Comparison of ENCODE assay signal across 8 cellular contexts in the genomic region with DNA sequence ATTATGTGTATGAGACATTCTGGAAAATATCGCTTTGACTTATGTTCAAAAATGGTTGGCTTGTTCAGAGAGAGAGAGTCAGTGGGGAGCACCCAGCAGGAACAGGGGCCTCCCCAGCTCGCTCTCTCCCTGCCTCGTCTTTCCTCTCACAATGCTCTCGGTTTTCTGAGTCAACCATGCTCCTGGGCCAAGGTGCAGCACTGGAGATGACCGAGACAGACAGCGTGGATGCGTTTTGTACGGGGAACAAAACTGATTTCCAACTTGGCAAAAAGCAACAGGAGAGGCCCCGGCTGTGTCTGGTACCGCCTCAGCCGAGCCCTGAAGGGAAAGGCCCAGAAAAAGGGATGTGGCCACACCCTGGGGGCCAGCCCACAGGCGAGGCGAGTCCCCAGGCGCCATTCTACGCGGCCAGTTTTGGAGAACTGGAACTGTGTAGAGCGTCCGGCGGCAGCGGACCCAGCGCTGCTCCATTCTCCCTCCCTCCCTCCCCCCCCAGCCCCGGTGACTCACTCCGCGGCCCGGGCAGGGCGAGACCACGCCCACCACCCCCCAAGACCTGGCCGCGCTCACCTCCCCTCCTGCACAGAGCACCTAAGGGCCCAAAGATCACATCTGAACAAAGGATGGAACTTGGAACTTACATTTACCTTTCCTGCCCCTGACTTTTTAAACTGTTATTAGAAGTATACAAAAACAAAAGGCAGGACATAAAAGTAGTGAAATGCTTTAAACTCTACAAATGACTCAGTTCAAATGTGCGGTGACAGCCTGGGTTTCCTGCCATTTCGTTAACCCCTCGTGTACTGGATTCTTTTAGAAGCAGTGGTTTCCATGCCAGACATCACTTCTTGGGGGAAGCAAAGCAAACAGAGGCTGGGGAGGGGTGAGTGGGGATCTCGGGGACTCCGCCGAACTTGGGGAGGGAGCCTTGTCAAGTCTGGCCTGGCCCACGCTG. TPM values are rescaled to one million over a fixed set of nuclear protein-coding genes. Genes with fewer than 3 reads are reported as not detected.
DNase-seq lines count a peak whose midpoint lies in the region; ATAC-seq, FAIRE-seq and TF ChIP-seq lines count a peak whose summit lies in the region.

No MANE protein-coding gene starts in this region.

- H3K9me1 ChIP-seq in K562 (ENCODE audit: control insufficient read depth, insufficient read depth, low read length): no peaks in the 10 kb centered on the region
- no peaks in the 10 kb centered on the region for H3K9me1 ChIP-seq in keratinocyte (ENCODE audit: control insufficient read depth, extremely low read depth, insufficient read depth, low read length)

- BruUV-seq in K562 (replicated peaks; lab: Mats Ljungman, UMichigan): no TSS peak

- H3K9me3 ChIP-seq in T-helper 17 cell (ENCODE audit: control insufficient read depth, low read length, poor library complexity, severe bottlenecking): no peaks in the 10 kb centered on the region
- H3K9me3 ChIP-seq in K562 (replicated peaks; ENCODE audit: control insufficient read depth, insufficient read depth, low read depth, low read length): no peaks in the 10 kb centered on the region
- H3K9me3 ChIP-seq in keratinocyte (ENCODE audit: control insufficient read depth, low read depth, low read length): no peaks in the 10 kb centered on the region

- peak; percentile 94 for ATAC-seq in GM18907 (IDR thresholded peaks at IDR 0.05; ENCODE audit: unreplicated experiment)
- peak; percentile 80 for ATAC-seq in HG03108 (IDR thresholded peaks at IDR 0.05; ENCODE audit: unreplicated experiment)
- peak; percentile 75 for ATAC-seq in T-helper 17 cell
- peak; percentile 94 for ATAC-seq in K562

- H3K4me3 Mint-ChIP-seq in T-helper 17 cell: peak overlapping the region; percentile 97

- H3K36me3 ChIP-seq in K562 (ENCODE audit: control insufficient read depth, insufficient read depth, low read length) (no peaks in the 10 kb centered on the region), keratinocyte (ENCODE audit: control insufficient read depth in 2 of 2, extremely low read depth in 1 of 2, insufficient read depth in 2 of 2, low read length in 2 of 2) (no peaks in the 10 kb centered on the region)

- TF ChIP-seq CTCF in K562 (IDR thresholded peaks at IDR 0.05 in 2 of 3, conservative IDR thresholded peaks at IDR 0.05 in 1 of 3; ENCODE audit: insufficient read depth in 2 of 3, low read depth in 1 of 3, low read length in 3 of 3) (no peak), keratinocyte (optimal IDR thresholded peaks at IDR 0.05 in 1 of 3, IDR thresholded peaks at IDR 0.05 in 1 of 3, conservative IDR thresholded peaks at IDR 0.05 in 1 of 3; ENCODE audit: extremely low read depth in 1 of 3, insufficient read depth in 2 of 3, low read length in 3 of 3) (no peak)

- H3K4me3 ChIP-seq in K562 (no peak overlapping the region), keratinocyte (ENCODE audit: control insufficient read depth in 2 of 3, extremely low read depth in 1 of 3, insufficient read depth in 2 of 3, low read depth in 1 of 3, low read length in 3 of 3) (no peak overlapping the region)

- H3K27me3 ChIP-seq in K562 (ENCODE audit: control insufficient read depth in 2 of 2, insufficient read depth in 2 of 2, low read length in 2 of 2) (peaks cover 0 to 10% of the 10 kb centered on the region in 2 experiments; a peak in 1 of 5 replicates), keratinocyte (ENCODE audit: control insufficient read depth, extremely low read depth, insufficient read depth, low read length) (no peaks in the 10 kb centered on the region)

- TF ChIP-seq EP300 in K562 (IDR thresholded peaks at IDR 0.05; ENCODE audit: low read length): no peak

- TF ChIP-seq POLR2A in K562 (conservative IDR thresholded peaks at IDR 0.05): no peak

- in situ Hi-C loops in K562 (cut with MboI): no loop called here

- H3K4me1 ChIP-seq in K562 (replicated peaks in 1 of 2; ENCODE audit: control insufficient read depth in 2 of 2, insufficient read depth in 2 of 2, low read length in 2 of 2) (peaks cover 4% of the 10 kb centered on the region in 2 experiments; a peak in 2 of 5 replicates), keratinocyte (ENCODE audit: control insufficient read depth, extremely low read depth, insufficient read depth, low read length) (no peaks in the 10 kb centered on the region)

- POLR2A ChIA-PET in K562 (lab: Yijun Ruan, JAX): no interaction called here

- peak overlapping the region; percentile 97 for H3K27ac Mint-ChIP-seq in T-helper 17 cell

- dilution Hi-C loops in keratinocyte (cut with MboI; ENCODE audit: extremely low pct_ligation_motif_present, low sequenced_read_pairs): no loop called here

- intact Hi-C loops in K562 (cut with micrococcal nuclease): no loop called here

- H3K4me1 Mint-ChIP-seq in T-helper 17 cell: peaks cover 66% of the 10 kb centered on the region

- H4K20me1 ChIP-seq in K562 (replicated peaks; ENCODE audit: control insufficient read depth, insufficient read depth, low read length) (no peaks in the 10 kb centered on the region), keratinocyte (ENCODE audit: control insufficient read depth, extremely low read depth, insufficient read depth, low read length) (no peaks in the 10 kb centered on the region)

- CTCF ChIA-PET in K562 (lab: Yijun Ruan, JAX; ENCODE audit: low intra/inter-chr PET ratio): no interaction called here

- H3K27ac ChIP-seq in K562 (ENCODE audit: extremely low read depth, low read depth, low read length) (no peak overlapping the region), keratinocyte (ENCODE audit: control insufficient read depth, insufficient read depth, low read length) (no peak overlapping the region)

- DNase-seq in T-helper 17 cell (peak; percentile 41 to 51 (median 50)), K562 (ENCODE audit: extremely low read depth in 1 of 4, low spot score in 3 of 4) (peak; percentile 56 to 76 (median 72)), keratinocyte (ENCODE audit: low read depth, low spot score) (no peak), NCI-H774 (lab: John Stamatoyannopoulos, UW) (no peak), NCI-H2107 treated with DMSO at 0.1 percent for 48 hours (lab: John Stamatoyannopoulos, UW; ENCODE audit: unreplicated experiment) (no peak)
- DNase-seq in stimulated activated CD4-positive, alpha-beta T cell treated with anti-CD3 and anti-CD28 coated beads, Interleukin-1b, Interleukin-23, amount 100 ng/mL, for 48 hours: peak; percentile 86

- TF ChIP-seq RAD21 in K562 (CRISPR knock-in tag; conservative IDR thresholded peaks at IDR 0.05 in 1 of 2, IDR thresholded peaks at IDR 0.05 in 1 of 2): no peak

- no peaks in the 10 kb centered on the region for H3K27me3 Mint-ChIP-seq in T-helper 17 cell

- H2AFZ ChIP-seq in K562 (ENCODE audit: low read depth, low read length): peak overlapping the region; percentile 73
- H2AFZ ChIP-seq in keratinocyte (ENCODE audit: control insufficient read depth, low read length): peak overlapping the region; percentile 22

- 7% methylated on average over 21 of the region's 36 CpGs for WGBS in K562 (ENCODE audit: insufficient coverage, low coverage, missing lambda C conversion rate)

- FAIRE-seq in K562 (lab: Jason Lieb, UNC): no peak
- FAIRE-seq in keratinocyte (lab: Jason Lieb, UNC): no peak

- H3K4me2 ChIP-seq in K562 (ENCODE audit: insufficient read depth, low read length) (peak overlapping the region; percentile 61), keratinocyte (ENCODE audit: control insufficient read depth, extremely low read depth, insufficient read depth, low read depth, low read length) (peak overlapping the region; percentile 54)

- H3K79me2 ChIP-seq in K562 (ENCODE audit: control insufficient read depth, insufficient read depth, low read length) (no peaks in the 10 kb centered on the region), keratinocyte (ENCODE audit: control insufficient read depth, insufficient read depth, low read length) (no peaks in the 10 kb centered on the region)

- peaks cover 3% of the 10 kb centered on the region for H3K36me3 Mint-ChIP-seq in T-helper 17 cell (ENCODE audit: low read depth)

- peak overlapping the region in 1 of 2 experiments; percentile 65; a peak in 1 of 4 replicates for H3K9ac ChIP-seq in K562 (ENCODE audit: insufficient read depth in 1 of 2, low read depth in 2 of 2, low read length in 2 of 2)
- H3K9ac ChIP-seq in keratinocyte (ENCODE audit: control insufficient read depth, extremely low read depth, insufficient read depth, low read length): no peak overlapping the region

TF ChIP-seq in K562, 482 proteins besides CTCF, POLR2A, EP300 and RAD21 (continues in another document):
- TF ChIP-seq TAF15 (IDR thresholded peaks at IDR 0.05; ENCODE audit: low read depth, low read length): no peak
- no peak for TF ChIP-seq RCOR1 (IDR thresholded peaks at IDR 0.05; ENCODE audit: borderline replicate concordance in 1 of 2, low read depth in 2 of 2, low read length in 2 of 2)

RNA-seq across cellular contexts. Expression of a gene that starts 12.7 kb away (rescaled TPM):
- total RNA-seq in T-helper 17 cell (10 to 100 TPM; 28.6 to 36.8 TPM), K562 (2014; rRNA removed) (not detected in 2 replicates), K562 (2014; rRNA removed; fragmentation: Illumina TruSeq; extraction: Trizol) (not detected in 2 replicates), K562 (2015; rRNA removed; fragmentation: Illumina TruSeq; extraction: Trizol) (not detected in 2 replicates), K562 (2021) (0.04 and 0.09 TPM in 2 replicates)
- not detected in 2 replicates for total RNA-seq in K562 (2011; cell fraction: chromatin; rRNA removed; ENCODE audit: low replicate concordance)
- not detected in 2 replicates for total RNA-seq in K562 (2011; cell fraction: nucleolus; rRNA removed)
- not detected in 2 replicates for total RNA-seq in K562 (2011; cell fraction: nucleoplasm; rRNA removed)
- polyA plus RNA-seq in K562 (2011; rRNA removed) (not detected in 2 replicates), K562 (2014; fragmentation: Illumina TruSeq; extraction: Trizol) (not detected in 2 replicates), K562 (2014; fragmentation: Nextera tagmentation; extraction: Ambion mirVana) (not detected), K562 (2014; rRNA removed) (not detected in 2 replicates), keratinocyte (not detected in 3 replicates)
- polyA plus RNA-seq in K562 (2011; cell fraction: cytosol; rRNA removed): not detected in 2 replicates
- not detected in 2 replicates for polyA plus RNA-seq in K562 (2011; cell fraction: nucleus; rRNA removed)
- polyA plus RNA-seq in K562 (2012): 0.01 TPM in 1 of 2 replicates, not detected in the other
- polyA minus RNA-seq in K562 (2011; rRNA and poly(A)+ RNA removed): not detected in 2 replicates
- polyA minus RNA-seq in K562 (2011; cell fraction: cytosol; rRNA and poly(A)+ RNA removed): not detected in 2 replicates
- polyA minus RNA-seq in K562 (2011; cell fraction: nucleus; rRNA and poly(A)+ RNA removed): not detected in 2 replicates
- not detected for polyA plus RNA-seq in keratinocyte (2011; ENCODE audit: low read depth)
- not detected in 2 replicates for polyA plus RNA-seq in keratinocyte (2011; cell fraction: cytosol; rRNA removed)
- not detected in 2 replicates for polyA plus RNA-seq in keratinocyte (2011; cell fraction: nucleus; rRNA removed)
- not detected in 2 replicates for polyA plus RNA-seq in keratinocyte (2012; ENCODE audit: low replicate concordance)
- polyA minus RNA-seq in keratinocyte: not detected in 3 replicates
- not detected for polyA minus RNA-seq in keratinocyte (2011; cell fraction: cytosol; rRNA and poly(A)+ RNA removed)
- polyA minus RNA-seq in keratinocyte (2011; cell fraction: nucleus; rRNA and poly(A)+ RNA removed): not detected in 2 replicates

Comparison
In these comparisons a context has a peak if more than half of its experiments do, and no peak if none do; other contexts are left out.
1. DNase-seq: peak in T-helper 17 cell (3 of 3), K562 (4 of 4) and stimulated activated CD4-positive, alpha-beta T cell treated with anti-CD3 and anti-CD28 coated beads, Interleukin-1b, Interleukin-23, amount 100 ng/mL, for 48 hours (single experiment); none in keratinocyte (single experiment), NCI-H774 (single experiment) and NCI-H2107 treated with DMSO at 0.1 percent for 48 hours (single experiment).
2. RNA of a gene that starts 12.7 kb away (total RNA-seq): 28.6 to 36.8 TPM in T-helper 17 cell; 0.04 to 0.09 TPM in K562; every median in the first group is over 10 times any median in the second.
3. Peak in every context shown above with its lines, with median percentiles within 50 percentile points of each other: ATAC-seq.